ENCODE assay signal across 8 cellular contexts in genomic region chr1:232950197-232950918, GRCh38. TPM values are rescaled to one million over a fixed set of nuclear protein-coding genes. Genes with fewer than 3 reads are reported as not detected.
DNase-seq lines count a peak whose midpoint lies in the region; ATAC-seq and TF ChIP-seq lines count a peak whose summit lies in the region.

A gene with protein sequence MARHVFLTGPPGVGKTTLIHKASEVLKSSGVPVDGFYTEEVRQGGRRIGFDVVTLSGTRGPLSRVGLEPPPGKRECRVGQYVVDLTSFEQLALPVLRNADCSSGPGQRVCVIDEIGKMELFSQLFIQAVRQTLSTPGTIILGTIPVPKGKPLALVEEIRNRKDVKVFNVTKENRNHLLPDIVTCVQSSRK (plus strand): TSS chr1:232950611. CDS start chr1:232950711, 100 bp downstream.

- TF ChIP-seq CTCF in GM06990 (IDR thresholded peaks at IDR 0.05; ENCODE audit: insufficient read depth, low read length, poor library complexity, severe bottlenecking) (no peak), osteoblast (IDR thresholded peaks at IDR 0.05; ENCODE audit: extremely low read depth, low read depth, low read length) (no peak), thoracic aorta (IDR thresholded peaks at IDR 0.05) (no peak)

- DNase-seq in GM06990 (ENCODE audit: extremely low read depth, insufficient read length) (peak; percentile 94), NCI-H1048 (lab: John Stamatoyannopoulos, UW) (peak; percentile 97), SKM-1 (lab: John Stamatoyannopoulos, UW; ENCODE audit: unreplicated experiment) (peak; percentile 93), glomerular visceral epithelial cell (ENCODE audit: extremely low spot score) (peak; percentile 96), osteoblast (ENCODE audit: insufficient read length, low spot score, missing footprints) (peak; percentile 98), thoracic aorta (ENCODE audit: low spot score) (peak; percentile 70)
- peak; percentile 96 to 98 for DNase-seq in activated naive CD4-positive, alpha-beta T cell treated with anti-CD3 and anti-CD28 coated beads, Interleukin-2, amount 50 U/mL, for 72 hours (ENCODE audit: low spot score in 2 of 2)

- no peaks in the 10 kb centered on the region for H3K36me3 ChIP-seq in GM06990 (ENCODE audit: control insufficient read depth, insufficient read depth, low read length)
- H3K36me3 ChIP-seq in osteoblast (ENCODE audit: insufficient read depth, low read length), result no peaks in the 10 kb centered on the region
- no peaks in the 10 kb centered on the region for H3K36me3 ChIP-seq in thoracic aorta

- peak within 1 kb of the TSS; percentile 96 for H3K4me2 ChIP-seq in osteoblast (ENCODE audit: insufficient read depth, low read length)

- peaks cover 15% of the 10 kb centered on the region for H3K79me2 ChIP-seq in osteoblast (ENCODE audit: insufficient read depth, low read length)

- H3K27ac ChIP-seq in osteoblast (ENCODE audit: low read depth, low read length) (peak within 1 kb of the TSS; percentile 88), thoracic aorta (peak within 1 kb of the TSS; percentile 69 to 78)

- no peaks in the 10 kb centered on the region for H4K20me1 ChIP-seq in osteoblast (ENCODE audit: insufficient read depth, low read length)

- peak within 1 kb of the TSS; percentile 92 for H3K4me3 ChIP-seq in GM06990 (replicated peaks; ENCODE audit: low read depth, low read length)
- peak within 1 kb of the TSS; percentile 91 for H3K4me3 ChIP-seq in osteoblast (ENCODE audit: insufficient read depth, low read length)
- peak within 1 kb of the TSS; percentile 95 for H3K4me3 ChIP-seq in thoracic aorta

- ATAC-seq in HG02571 (IDR thresholded peaks at IDR 0.05; ENCODE audit: unreplicated experiment) (peak; percentile 86), thoracic aorta (ENCODE audit: insufficient number of reproducible peaks, low FRiP score, low read depth) (peak; percentile 76)
- peak; percentile 81 to 91 for ATAC-seq in activated naive CD4-positive, alpha-beta T cell treated with anti-CD3 and anti-CD28 coated beads, Interleukin-2, amount 50 U/mL, for 72 hours

- no peaks in the 10 kb centered on the region for H3K27me3 ChIP-seq in GM06990 (replicated peaks; ENCODE audit: control insufficient read depth, insufficient read depth, low read length)
- no peaks in the 10 kb centered on the region for H3K27me3 ChIP-seq in osteoblast (ENCODE audit: insufficient read depth, low read length)
- H3K27me3 ChIP-seq in thoracic aorta (replicated peaks; ENCODE audit: insufficient read depth), result no peaks in the 10 kb centered on the region

- H3K4me1 ChIP-seq in osteoblast (ENCODE audit: insufficient read depth, low read length), result peaks cover 7% of the 10 kb centered on the region
- peaks cover 6 to 27% of the 10 kb centered on the region in 2 donors for H3K4me1 ChIP-seq in thoracic aorta (ENCODE audit: control insufficient read depth in 1 of 2, low read depth in 2 of 2)

- peak within 1 kb of the TSS; percentile 99 for H2AFZ ChIP-seq in osteoblast (ENCODE audit: low read length)

- peak within 1 kb of the TSS; percentile 94 to 97 for H3K27ac Mint-ChIP-seq in activated naive CD4-positive, alpha-beta T cell treated with anti-CD3 and anti-CD28 coated beads, Interleukin-2, amount 50 U/mL, for 72 hours

- H3K9me3 Mint-ChIP-seq in activated naive CD4-positive, alpha-beta T cell treated with anti-CD3 and anti-CD28 coated beads, Interleukin-2, amount 50 U/mL, for 72 hours, result peaks cover 9% of the 10 kb centered on the region in 2 donors

- H3K9me3 ChIP-seq in osteoblast (ENCODE audit: low read depth, low read length) (no peaks in the 10 kb centered on the region), thoracic aorta (no peaks in the 10 kb centered on the region)

- peaks cover 7 to 10% of the 10 kb centered on the region in 2 donors for H3K36me3 Mint-ChIP-seq in activated naive CD4-positive, alpha-beta T cell treated with anti-CD3 and anti-CD28 coated beads, Interleukin-2, amount 50 U/mL, for 72 hours

RNA-seq across cellular contexts. Expression of the gene that starts here (rescaled TPM):
- 10 to 100 TPM; 59.0 to 85.4 TPM for total RNA-seq in activated naive CD4-positive, alpha-beta T cell treated with anti-CD3 and anti-CD28 coated beads, Interleukin-2, amount 50 U/mL, for 72 hours
- total RNA-seq in osteoblast (15.6 and 26.5 TPM in 2 replicates), thoracic aorta (10 to 100 TPM in 1 of 2 donors, 1 to 10 TPM in 1; 9.3 to 21.4 TPM)

Comparison
In these comparisons a context has a peak if more than half of its experiments do, and no peak if none do; other contexts are left out.
1. Peak in every context shown above with its lines: DNase-seq, ATAC-seq, H3K4me3 ChIP-seq and H3K27ac ChIP-seq.